Comparison of ENCODE assay signal across 2 cellular contexts in the genomic region with DNA sequence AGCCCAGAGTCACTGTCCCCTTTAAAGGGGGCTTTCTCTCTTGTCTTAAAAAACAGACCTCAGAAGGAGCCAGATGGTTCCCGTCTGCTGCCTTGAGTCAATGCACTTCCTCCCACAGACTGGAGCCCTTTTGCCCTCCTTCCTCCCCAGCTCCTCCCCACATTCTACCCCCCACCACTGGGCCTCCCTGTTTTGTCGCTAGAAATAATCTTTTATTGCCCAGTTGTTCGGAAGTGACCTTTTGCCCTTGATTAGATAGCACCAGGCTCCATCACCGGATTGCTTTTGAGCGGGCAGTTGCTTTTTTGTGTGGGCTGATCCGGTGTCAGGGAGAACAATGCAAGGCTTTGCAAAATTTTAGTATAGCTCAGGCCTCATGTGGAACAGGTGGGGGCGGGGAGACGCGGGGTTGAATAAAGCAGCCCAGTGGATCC.
A peak's percentile ranks its signal among the peaks of the same experiment; 100 is the strongest.
TF ChIP-seq lines count a peak whose summit lies in the region.

No MANE protein-coding gene starts in this region.

TF ChIP-seq in SK-N-SH treated with all-trans-retinoic acid at 6 μM for 48 hours, 23 proteins besides CTCF, POLR2A, EP300 and RAD21:
- no peak for TF ChIP-seq GLIS3 (CRISPR knock-in tag; IDR thresholded peaks at IDR 0.05)
- TF ChIP-seq PPARA (CRISPR knock-in tag; IDR thresholded peaks at IDR 0.05; ENCODE audit: borderline replicate concordance) = no peak
- TF ChIP-seq ZFP3 (CRISPR knock-in tag; IDR thresholded peaks at IDR 0.05) = no peak
- no peak for TF ChIP-seq ZFP30 (CRISPR knock-in tag; IDR thresholded peaks at IDR 0.05)
- TF ChIP-seq ZNF8 (CRISPR knock-in tag; IDR thresholded peaks at IDR 0.05) = no peak
- no peak for TF ChIP-seq TOX (CRISPR knock-in tag; IDR thresholded peaks at IDR 0.05; ENCODE audit: borderline replicate concordance)
- no peak for TF ChIP-seq BACH2 (CRISPR knock-in tag; IDR thresholded peaks at IDR 0.05; ENCODE audit: borderline replicate concordance)
- no peak for TF ChIP-seq CSDC2 (CRISPR knock-in tag; IDR thresholded peaks at IDR 0.05)
- TF ChIP-seq, protein P1, sequence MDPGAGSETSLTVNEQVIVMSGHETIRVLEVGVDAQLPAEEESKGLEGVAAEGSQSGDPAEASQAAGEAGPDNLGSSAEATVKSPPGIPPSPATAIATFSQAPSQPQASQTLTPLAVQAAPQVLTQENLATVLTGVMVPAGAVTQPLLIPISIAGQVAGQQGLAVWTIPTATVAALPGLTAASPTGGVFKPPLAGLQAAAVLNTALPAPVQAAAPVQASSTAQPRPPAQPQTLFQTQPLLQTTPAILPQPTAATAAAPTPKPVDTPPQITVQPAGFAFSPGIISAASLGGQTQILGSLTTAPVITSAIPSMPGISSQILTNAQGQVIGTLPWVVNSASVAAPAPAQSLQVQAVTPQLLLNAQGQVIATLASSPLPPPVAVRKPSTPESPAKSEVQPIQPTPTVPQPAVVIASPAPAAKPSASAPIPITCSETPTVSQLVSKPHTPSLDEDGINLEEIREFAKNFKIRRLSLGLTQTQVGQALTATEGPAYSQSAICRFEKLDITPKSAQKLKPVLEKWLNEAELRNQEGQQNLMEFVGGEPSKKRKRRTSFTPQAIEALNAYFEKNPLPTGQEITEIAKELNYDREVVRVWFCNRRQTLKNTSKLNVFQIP (CRISPR knock-in tag; IDR thresholded peaks at IDR 0.05; ENCODE audit: borderline replicate concordance, low read depth) = no peak
- TF ChIP-seq ZNF70 (CRISPR knock-in tag; IDR thresholded peaks at IDR 0.05) = no peak
- TF ChIP-seq, protein P2, sequence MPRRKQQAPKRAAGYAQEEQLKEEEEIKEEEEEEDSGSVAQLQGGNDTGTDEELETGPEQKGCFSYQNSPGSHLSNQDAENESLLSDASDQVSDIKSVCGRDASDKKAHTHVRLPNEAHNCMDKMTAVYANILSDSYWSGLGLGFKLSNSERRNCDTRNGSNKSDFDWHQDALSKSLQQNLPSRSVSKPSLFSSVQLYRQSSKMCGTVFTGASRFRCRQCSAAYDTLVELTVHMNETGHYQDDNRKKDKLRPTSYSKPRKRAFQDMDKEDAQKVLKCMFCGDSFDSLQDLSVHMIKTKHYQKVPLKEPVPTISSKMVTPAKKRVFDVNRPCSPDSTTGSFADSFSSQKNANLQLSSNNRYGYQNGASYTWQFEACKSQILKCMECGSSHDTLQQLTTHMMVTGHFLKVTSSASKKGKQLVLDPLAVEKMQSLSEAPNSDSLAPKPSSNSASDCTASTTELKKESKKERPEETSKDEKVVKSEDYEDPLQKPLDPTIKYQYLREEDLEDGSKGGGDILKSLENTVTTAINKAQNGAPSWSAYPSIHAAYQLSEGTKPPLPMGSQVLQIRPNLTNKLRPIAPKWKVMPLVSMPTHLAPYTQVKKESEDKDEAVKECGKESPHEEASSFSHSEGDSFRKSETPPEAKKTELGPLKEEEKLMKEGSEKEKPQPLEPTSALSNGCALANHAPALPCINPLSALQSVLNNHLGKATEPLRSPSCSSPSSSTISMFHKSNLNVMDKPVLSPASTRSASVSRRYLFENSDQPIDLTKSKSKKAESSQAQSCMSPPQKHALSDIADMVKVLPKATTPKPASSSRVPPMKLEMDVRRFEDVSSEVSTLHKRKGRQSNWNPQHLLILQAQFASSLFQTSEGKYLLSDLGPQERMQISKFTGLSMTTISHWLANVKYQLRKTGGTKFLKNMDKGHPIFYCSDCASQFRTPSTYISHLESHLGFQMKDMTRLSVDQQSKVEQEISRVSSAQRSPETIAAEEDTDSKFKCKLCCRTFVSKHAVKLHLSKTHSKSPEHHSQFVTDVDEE (CRISPR knock-in tag; IDR thresholded peaks at IDR 0.05) = no peak
- no peak for TF ChIP-seq TCF4 (CRISPR knock-in tag; IDR thresholded peaks at IDR 0.05; ENCODE audit: borderline replicate concordance)
- TF ChIP-seq ISL1 (CRISPR knock-in tag; IDR thresholded peaks at IDR 0.05) = no peak
- no peak for TF ChIP-seq OSR1 (CRISPR knock-in tag; IDR thresholded peaks at IDR 0.05)
- TF ChIP-seq, protein P3, sequence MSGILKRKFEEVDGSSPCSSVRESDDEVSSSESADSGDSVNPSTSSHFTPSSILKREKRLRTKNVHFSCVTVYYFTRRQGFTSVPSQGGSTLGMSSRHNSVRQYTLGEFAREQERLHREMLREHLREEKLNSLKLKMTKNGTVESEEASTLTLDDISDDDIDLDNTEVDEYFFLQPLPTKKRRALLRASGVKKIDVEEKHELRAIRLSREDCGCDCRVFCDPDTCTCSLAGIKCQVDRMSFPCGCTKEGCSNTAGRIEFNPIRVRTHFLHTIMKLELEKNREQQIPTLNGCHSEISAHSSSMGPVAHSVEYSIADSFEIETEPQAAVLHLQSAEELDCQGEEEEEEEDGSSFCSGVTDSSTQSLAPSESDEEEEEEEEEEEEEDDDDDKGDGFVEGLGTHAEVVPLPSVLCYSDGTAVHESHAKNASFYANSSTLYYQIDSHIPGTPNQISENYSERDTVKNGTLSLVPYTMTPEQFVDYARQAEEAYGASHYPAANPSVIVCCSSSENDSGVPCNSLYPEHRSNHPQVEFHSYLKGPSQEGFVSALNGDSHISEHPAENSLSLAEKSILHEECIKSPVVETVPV (CRISPR knock-in tag; IDR thresholded peaks at IDR 0.05) = no peak
- TF ChIP-seq, protein P4, sequence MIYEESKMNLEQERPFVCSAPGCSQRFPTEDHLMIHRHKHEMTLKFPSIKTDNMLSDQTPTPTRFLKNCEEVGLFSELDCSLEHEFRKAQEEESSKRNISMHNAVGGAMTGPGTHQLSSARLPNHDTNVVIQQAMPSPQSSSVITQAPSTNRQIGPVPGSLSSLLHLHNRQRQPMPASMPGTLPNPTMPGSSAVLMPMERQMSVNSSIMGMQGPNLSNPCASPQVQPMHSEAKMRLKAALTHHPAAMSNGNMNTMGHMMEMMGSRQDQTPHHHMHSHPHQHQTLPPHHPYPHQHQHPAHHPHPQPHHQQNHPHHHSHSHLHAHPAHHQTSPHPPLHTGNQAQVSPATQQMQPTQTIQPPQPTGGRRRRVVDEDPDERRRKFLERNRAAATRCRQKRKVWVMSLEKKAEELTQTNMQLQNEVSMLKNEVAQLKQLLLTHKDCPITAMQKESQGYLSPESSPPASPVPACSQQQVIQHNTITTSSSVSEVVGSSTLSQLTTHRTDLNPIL (CRISPR knock-in tag; IDR thresholded peaks at IDR 0.05; ENCODE audit: low read depth) = no peak
- no peak for TF ChIP-seq ZC3H10 (CRISPR knock-in tag; IDR thresholded peaks at IDR 0.05)
- TF ChIP-seq SNAI2 (CRISPR knock-in tag; IDR thresholded peaks at IDR 0.05) = no peak
- no peak for TF ChIP-seq ESRRG (CRISPR knock-in tag; IDR thresholded peaks at IDR 0.05)

TF ChIP-seq in H1, 55 proteins besides CTCF, POLR2A, EP300 and RAD21:
- TF ChIP-seq BACH1 (IDR thresholded peaks at IDR 0.05; ENCODE audit: low read length) (no peak), SIN3A (conservative IDR thresholded peaks at IDR 0.05 in 1 of 2, IDR thresholded peaks at IDR 0.05 in 1 of 2; ENCODE audit: low read depth in 1 of 2, low read length in 2 of 2) (no peak), SP4 (IDR thresholded peaks at IDR 0.05; ENCODE audit: low read length) (peak; percentile 39; the same call in 1 of the 2 replicates), SIX5 (IDR thresholded peaks at IDR 0.05; ENCODE audit: low read depth, low read length) (no peak), NRF1 (IDR thresholded peaks at IDR 0.05; ENCODE audit: low read depth, low read length) (no peak), BCL11A (IDR thresholded peaks at IDR 0.05; ENCODE audit: low read depth in 2 of 2, low read length in 2 of 2) (no peak), TAF1 (IDR thresholded peaks at IDR 0.05; ENCODE audit: low read depth, low read length) (peak; percentile 52; the same call in 1 of the 2 replicates), NANOG (IDR thresholded peaks at IDR 0.05; ENCODE audit: insufficient read depth, low read depth, low read length, poor library complexity, severe bottlenecking) (no peak), GABPA (IDR thresholded peaks at IDR 0.05; ENCODE audit: borderline replicate concordance, insufficient read depth, low read length) (no peak), GTF2F1 (IDR thresholded peaks at IDR 0.05; ENCODE audit: borderline replicate concordance, low read depth, low read length) (no peak), RNF2 (IDR thresholded peaks at IDR 0.05; ENCODE audit: borderline replicate concordance, low read depth, low read length, missing control alignments, poor library complexity, severe bottlenecking) (no peak), SP1 (IDR thresholded peaks at IDR 0.05; ENCODE audit: low read depth, low read length) (0 out of 2 replicates have a peak, but pooled peaks have one; percentile 30), RFX5 (IDR thresholded peaks at IDR 0.05; ENCODE audit: borderline replicate concordance, low read depth, low read length) (no peak), CBX5 (IDR thresholded peaks at IDR 0.05; ENCODE audit: low read depth, low read length) (no peak), HDAC2 (IDR thresholded peaks at IDR 0.05; ENCODE audit: borderline replicate concordance in 1 of 2, low read depth in 2 of 2, low read length in 2 of 2) (no peak), ZNF274 (IDR thresholded peaks at IDR 0.05; ENCODE audit: borderline replicate concordance, extremely low read depth, low read length) (no peak), PHF8 (conservative IDR thresholded peaks at IDR 0.05; ENCODE audit: low read depth, low read length) (no peak), SAP30 (IDR thresholded peaks at IDR 0.05; ENCODE audit: insufficient read depth, insufficient replicate concordance, low read length) (no peak), CREB1 (IDR thresholded peaks at IDR 0.05) (no peak), TBP (IDR thresholded peaks at IDR 0.05; ENCODE audit: low read depth, low read length) (no peak), CEBPB (IDR thresholded peaks at IDR 0.05; ENCODE audit: low read depth, low read length) (no peak), TEAD4 (IDR thresholded peaks at IDR 0.05; ENCODE audit: low read depth, low read length) (peak; percentile 68; the same call in 1 of the 2 replicates), TAF7 (optimal IDR thresholded peaks at IDR 0.05; ENCODE audit: borderline replicate concordance, low read depth, low read length) (no peak), BRCA1 (IDR thresholded peaks at IDR 0.05; ENCODE audit: low read depth, low read length) (no peak), JUND (IDR thresholded peaks at IDR 0.05; ENCODE audit: low read length) (no peak), KDM4A (IDR thresholded peaks at IDR 0.05; ENCODE audit: low read depth, low read length, severe bottlenecking) (no peak), POLR2AphosphoS5 (IDR thresholded peaks at IDR 0.05; ENCODE audit: low read depth, low read length) (no peak), FOSL1 (IDR thresholded peaks at IDR 0.05; ENCODE audit: insufficient read depth, low read depth, low read length) (no peak), SP2 (IDR thresholded peaks at IDR 0.05; ENCODE audit: low read length) (no peak), YY1 (IDR thresholded peaks at IDR 0.05; ENCODE audit: low read depth, low read length) (peak; percentile 54; the same call in 1 of the 2 replicates), ASH2L (IDR thresholded peaks at IDR 0.05; ENCODE audit: low read length) (peak; percentile 94), HDAC6 (IDR thresholded peaks at IDR 0.05; ENCODE audit: low read depth, low read length) (no peak), CTBP2 (IDR thresholded peaks at IDR 0.05; ENCODE audit: borderline replicate concordance, insufficient read depth, insufficient read length, low read length) (peak; percentile 67), EGR1 (IDR thresholded peaks at IDR 0.05; ENCODE audit: borderline replicate concordance, low read depth, low read length) (peak; percentile 24; the same call in 1 of the 2 replicates), RBBP5 (IDR thresholded peaks at IDR 0.05; ENCODE audit: borderline replicate concordance, low read depth, low read length) (peak; percentile 67; the same call in 1 of the 2 replicates), KDM1A (IDR thresholded peaks at IDR 0.05; ENCODE audit: borderline replicate concordance, low read length) (no peak; the same call in 1 of the 2 replicates), CHD2 (IDR thresholded peaks at IDR 0.05; ENCODE audit: low read length) (no peak)
- TF ChIP-seq, protein P5, sequence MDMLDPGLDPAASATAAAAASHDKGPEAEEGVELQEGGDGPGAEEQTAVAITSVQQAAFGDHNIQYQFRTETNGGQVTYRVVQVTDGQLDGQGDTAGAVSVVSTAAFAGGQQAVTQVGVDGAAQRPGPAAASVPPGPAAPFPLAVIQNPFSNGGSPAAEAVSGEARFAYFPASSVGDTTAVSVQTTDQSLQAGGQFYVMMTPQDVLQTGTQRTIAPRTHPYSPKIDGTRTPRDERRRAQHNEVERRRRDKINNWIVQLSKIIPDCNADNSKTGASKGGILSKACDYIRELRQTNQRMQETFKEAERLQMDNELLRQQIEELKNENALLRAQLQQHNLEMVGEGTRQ (IDR thresholded peaks at IDR 0.05; ENCODE audit: low read length) = no peak
- TF ChIP-seq, protein P6, sequence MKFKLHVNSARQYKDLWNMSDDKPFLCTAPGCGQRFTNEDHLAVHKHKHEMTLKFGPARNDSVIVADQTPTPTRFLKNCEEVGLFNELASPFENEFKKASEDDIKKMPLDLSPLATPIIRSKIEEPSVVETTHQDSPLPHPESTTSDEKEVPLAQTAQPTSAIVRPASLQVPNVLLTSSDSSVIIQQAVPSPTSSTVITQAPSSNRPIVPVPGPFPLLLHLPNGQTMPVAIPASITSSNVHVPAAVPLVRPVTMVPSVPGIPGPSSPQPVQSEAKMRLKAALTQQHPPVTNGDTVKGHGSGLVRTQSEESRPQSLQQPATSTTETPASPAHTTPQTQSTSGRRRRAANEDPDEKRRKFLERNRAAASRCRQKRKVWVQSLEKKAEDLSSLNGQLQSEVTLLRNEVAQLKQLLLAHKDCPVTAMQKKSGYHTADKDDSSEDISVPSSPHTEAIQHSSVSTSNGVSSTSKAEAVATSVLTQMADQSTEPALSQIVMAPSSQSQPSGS (IDR thresholded peaks at IDR 0.05; ENCODE audit: low read length) = no peak; the same call in 1 of the 2 replicates
- TF ChIP-seq, protein P7, sequence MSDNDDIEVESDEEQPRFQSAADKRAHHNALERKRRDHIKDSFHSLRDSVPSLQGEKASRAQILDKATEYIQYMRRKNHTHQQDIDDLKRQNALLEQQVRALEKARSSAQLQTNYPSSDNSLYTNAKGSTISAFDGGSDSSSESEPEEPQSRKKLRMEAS (IDR thresholded peaks at IDR 0.05) = peak; percentile 50; the same call in 1 of the 2 replicates
- TF ChIP-seq, protein P8, sequence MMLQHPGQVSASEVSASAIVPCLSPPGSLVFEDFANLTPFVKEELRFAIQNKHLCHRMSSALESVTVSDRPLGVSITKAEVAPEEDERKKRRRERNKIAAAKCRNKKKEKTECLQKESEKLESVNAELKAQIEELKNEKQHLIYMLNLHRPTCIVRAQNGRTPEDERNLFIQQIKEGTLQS (IDR thresholded peaks at IDR 0.05; ENCODE audit: insufficient read depth, low read depth, low read length) = no peak
